19 cellular contexts compared by ENCODE assay signal in genomic region chr15:63319065-63319464, GRCh38. TPM values are rescaled to one million over a fixed set of nuclear protein-coding genes. Genes with fewer than 3 reads are reported as not detected.
DNase-seq lines count a peak whose midpoint lies in the region; ATAC-seq, FAIRE-seq and TF ChIP-seq lines count a peak whose summit lies in the region.
"Had no signal": no experiment of that assay in that cellular context is flagged by ENCODE, and none has a peak within 500 bp of the region (broad histone marks: within the 10 kb centered on the region; RNA-seq: fewer than 3 reads in every experiment).

No MANE protein-coding gene starts in this region.

- H3K9ac ChIP-seq in kidney (ENCODE audit: low read length in 2 of 2): no peak overlapping the region

- H3K9me3 ChIP-seq in kidney (ENCODE audit: control insufficient read depth in 1 of 2, low read length in 2 of 2) (no peaks in the 10 kb centered on the region), spleen (no peaks in the 10 kb centered on the region)
- H3K9me3 ChIP-seq: BE2C, HAP-1 had no signal

- H3K27ac ChIP-seq in kidney (ENCODE audit: low read depth in 2 of 2, low read length in 2 of 2) (peak overlapping the region; percentile 80 to 81), spleen (no peak overlapping the region)
- H3K27ac ChIP-seq: HL-60 had no signal

- peaks cover 0 to 11% of the 10 kb centered on the region in 2 donors for H3K4me1 ChIP-seq in kidney (ENCODE audit: control insufficient read depth in 1 of 2, insufficient read depth in 1 of 2, low read depth in 1 of 2, low read length in 2 of 2)
- peaks cover 0 to 5% (median 0%) of the 10 kb centered on the region in 6 donors for H3K4me1 ChIP-seq in spleen
- H3K4me1 ChIP-seq: HAP-1 had no signal

- no peaks in the 10 kb centered on the region for H3K27me3 ChIP-seq in spleen (replicated peaks in 1 of 7)

- no peaks in the 10 kb centered on the region for H3K36me3 ChIP-seq in kidney (ENCODE audit: control insufficient read depth in 1 of 2, insufficient read depth in 2 of 2, low read length in 2 of 2)
- no peaks in the 10 kb centered on the region for H3K36me3 ChIP-seq in spleen
- H3K36me3 ChIP-seq: BE2C, HAP-1 had no signal

- no peak for FAIRE-seq in kidney (lab: Jason Lieb, UNC)
- FAIRE-seq: A204.1, H1, K562 had no signal

- intact Hi-C loops in kidney (cut with DNase I): no loop called here
- intact Hi-C loops in spleen (cut with DNase I; ENCODE audit: low total_unique reads): no loop called here

- no peak for TF ChIP-seq CTCF in kidney (IDR thresholded peaks at IDR 0.05; ENCODE audit: borderline replicate concordance, extremely low read depth, insufficient read depth)
- no peak for TF ChIP-seq CTCF in spleen (IDR thresholded peaks at IDR 0.05 in 8 of 11, conservative IDR thresholded peaks at IDR 0.05 in 3 of 11)

- ATAC-seq in GM21526 (IDR thresholded peaks at IDR 0.05; ENCODE audit: low FRiP score, unreplicated experiment): no peak
- ATAC-seq: K562 had no signal

- WGBS in spleen, 5 donors: 92 to 98% (median 95%) methylated on average over 3 of the region's 3 CpGs

- DNase-seq in H4 (ENCODE audit: low spot score): peak; percentile 29
- DNase-seq in LoVo (ENCODE audit: low spot score): peak; percentile 17
- DNase-seq in kidney: no peak
- no peak for DNase-seq in NCI-H446 treated with DMSO at 0.1 percent for 48 hours (lab: John Stamatoyannopoulos, UW)
- no peak for DNase-seq in stimulated activated CD4-positive, alpha-beta T cell treated with anti-CD3 and anti-CD28 coated beads, Interleukin-4, amount 100 ng/mL, for 1 hour
- DNase-seq in spleen: no peak
- DNase-seq: ACHN; BE2C; C1 segment of cervical spinal cord; CD4-positive, CD25-positive, alpha-beta regulatory T cell; CD8-positive, alpha-beta memory T cell; COR-L47; GF-D8 had no signal

- H3K4me3 ChIP-seq in kidney (ENCODE audit: low read length in 2 of 2) (peak overlapping the region; percentile 5 to 45), spleen (no peak overlapping the region)
- H3K4me3 ChIP-seq: HAP-1, K562 had no signal

- TF ChIP-seq POLR2A in spleen (IDR thresholded peaks at IDR 0.05): no peak

RNA-seq across cellular contexts. Expression of gene APH1B, which starts 41.7 kb away (rescaled TPM):
- 20.7 and 27.3 TPM in 2 replicates for total RNA-seq in H4 (2014; rRNA removed; shearing (Covaris generic))
- 22.4 TPM for total RNA-seq in kidney
- polyA plus RNA-seq in kidney (ENCODE audit: insufficient read depth, low read depth, low replicate concordance): 12.3 TPM
- total RNA-seq in spleen: 10 to 100 TPM; 27.2 to 51.5 (median 35.1) TPM
- polyA plus RNA-seq in spleen: 10 to 100 TPM in 1 of 3 donors, 1 to 10 TPM in 2; 8.7 to 10.0 (median 9.0) TPM

Comparison
In these comparisons a context has a peak if more than half of its experiments do, and no peak if none do; other contexts are left out.
1. DNase-seq: peak in H4 (single experiment) and LoVo (single experiment); none in kidney (single experiment), NCI-H446 treated with DMSO at 0.1 percent for 48 hours (single experiment), stimulated activated CD4-positive, alpha-beta T cell treated with anti-CD3 and anti-CD28 coated beads, Interleukin-4, amount 100 ng/mL, for 1 hour (single experiment) and spleen (single experiment).
2. H3K27ac ChIP-seq: peak in kidney (2 of 2); none in spleen (0 of 8).
3. H3K4me3 ChIP-seq: peak in kidney (2 of 2); none in spleen (0 of 8).